In the genomic region with DNA sequence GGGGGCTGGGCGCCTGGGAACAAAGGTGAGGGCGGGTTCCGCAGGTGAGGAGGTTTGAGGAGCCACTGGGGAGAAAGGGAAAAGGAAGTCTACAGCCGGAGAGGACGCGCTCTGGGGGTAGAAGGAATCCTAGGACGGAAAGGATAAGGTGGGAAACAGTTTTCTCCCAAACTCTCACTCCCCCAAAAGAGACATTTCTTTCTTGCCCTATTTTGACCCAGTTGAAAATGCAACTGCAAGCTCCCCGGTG, we compare ENCODE assay signal across 8 cellular contexts. TPM values are rescaled to one million over a fixed set of nuclear protein-coding genes. Genes with fewer than 3 reads are reported as not detected.
DNase-seq lines count a peak whose midpoint lies in the region; ATAC-seq and TF ChIP-seq lines count a peak whose summit lies in the region.

No MANE protein-coding gene starts in this region.

- H3K27me3 ChIP-seq in prostate gland (replicated peaks; ENCODE audit: insufficient read depth): no peaks in the 10 kb centered on the region

- ATAC-seq in esophagus mucosa: peak; percentile 25

- intact Hi-C loops in prostate gland (cut with DNase I): loop anchor here (5.0 kb wide), 2 partner anchors 169 to 349 kb away; a partner anchor contains a TSS

- WGBS in prostate gland: 0% methylated on average over 8 of the region's 8 CpGs

- DNase-seq in NCI-H2171 treated with DMSO at 0.1 percent for 48 hours (lab: John Stamatoyannopoulos, UW): peak; percentile 60
- DNase-seq in NCI-H2171 (lab: John Stamatoyannopoulos, UW): no peak
- DNase-seq in RWPE1 (ENCODE audit: low spot score): peak; percentile 36
- DNase-seq in prostate gland (ENCODE audit: low spot score): no peak
- DNase-seq in ureter (ENCODE audit: low spot score): no peak
- no peak for DNase-seq in GOT3 (lab: John Stamatoyannopoulos, UW)
- DNase-seq in islet precursor cell: no peak

- POLR2A ChIA-PET in RWPE1 (lab: Yijun Ruan, JAX; ENCODE audit: low non-redundant PET): interaction anchor here (0.9 to 1.2 kb wide), 2 partner anchors 45 to 71 kb away, joined by 3 to 5 read pairs; no protein-coding TSS in a partner anchor

- peaks cover 10% of the 10 kb centered on the region for H3K4me1 ChIP-seq in prostate gland (replicated peaks)

- CTCF ChIA-PET in RWPE1 (lab: Yijun Ruan, JAX): interaction anchor here (0.8 to 1.4 kb wide), 2 partner anchors 31 to 152 kb away, joined by 4 to 5 read pairs; no protein-coding TSS in a partner anchor

- TF ChIP-seq CTCF in RWPE1 (conservative IDR thresholded peaks at IDR 0.05; ENCODE audit: low read depth) (no peak), prostate gland (IDR thresholded peaks at IDR 0.05) (no peak)

- peak overlapping the region; percentile 98 for H3K27ac ChIP-seq in RWPE1
- H3K27ac ChIP-seq in prostate gland: peak overlapping the region; percentile 96 to 97

- H3K4me3 ChIP-seq in prostate gland: peak overlapping the region; percentile 96 to 97

- no peak for TF ChIP-seq POLR2A in prostate gland (IDR thresholded peaks at IDR 0.05)

- H3K9me3 ChIP-seq in prostate gland: no peaks in the 10 kb centered on the region

- H3K36me3 ChIP-seq in prostate gland: no peaks in the 10 kb centered on the region

RNA-seq across cellular contexts. Expression of a gene that starts 0.7 kb away (rescaled TPM):
- 121 TPM for total RNA-seq in esophagus mucosa
- 100 to 1,000 TPM; 114 to 183 TPM for total RNA-seq in prostate gland
- total RNA-seq in ureter: 120 TPM

RNA-seq across cellular contexts. Expression of a gene that starts 0.7 kb away (rescaled TPM):
- total RNA-seq in esophagus mucosa: 13.5 TPM
- 10 to 100 TPM; 26.3 to 34.1 TPM for total RNA-seq in prostate gland
- total RNA-seq in ureter: 15.0 TPM

Comparison
In these comparisons a context has a peak if more than half of its experiments do, and no peak if none do; other contexts are left out.
1. DNase-seq: peak in NCI-H2171 treated with DMSO at 0.1 percent for 48 hours (single experiment) and RWPE1 (single experiment); none in NCI-H2171 (single experiment), prostate gland (single experiment), ureter (single experiment), GOT3 (single experiment) and islet precursor cell (single experiment).